8 cellular contexts compared by ENCODE assay signal in genomic region chr17:76240461-76241204, GRCh38. TPM values are rescaled to one million over a fixed set of nuclear protein-coding genes. Genes with fewer than 3 reads are reported as not detected.
DNase-seq lines count a peak whose midpoint lies in the region; ATAC-seq and TF ChIP-seq lines count a peak whose summit lies in the region.

RNF157 (minus strand) TSS chr17:76240493; CDS start chr17:76240240, 253 bp downstream.

- no peak for TF ChIP-seq EP300 in esophagus muscularis mucosa (IDR thresholded peaks at IDR 0.05)

- no peaks in the 10 kb centered on the region for H3K27me3 Mint-ChIP-seq in activated T-cell treated with anti-CD3 and anti-CD28 coated beads, Interleukin-2, amount 50 U/mL, for 24 hours

- H3K4me1 ChIP-seq in esophagus muscularis mucosa (peaks cover 16 to 27% (median 22%) of the 10 kb centered on the region in 4 donors), mucosa of stomach (ENCODE audit: control insufficient read depth, insufficient read depth, low read length) (no peaks in the 10 kb centered on the region), subcutaneous abdominal adipose tissue (ENCODE audit: control insufficient read depth in 5 of 5, insufficient read depth in 5 of 5, low read length in 5 of 5) (peaks cover 7 to 62% (median 46%) of the 10 kb centered on the region in 5 donors)

- H3K36me3 Mint-ChIP-seq in activated T-cell treated with anti-CD3 and anti-CD28 coated beads, Interleukin-2, amount 50 U/mL, for 24 hours (ENCODE audit: low read depth) = peaks cover 5% of the 10 kb centered on the region

- ATAC-seq in HG02798 (IDR thresholded peaks at IDR 0.05; ENCODE audit: poor library complexity, unreplicated experiment) (peak; percentile 89), GM19395 (IDR thresholded peaks at IDR 0.05; ENCODE audit: unreplicated experiment) (no peak)

- H3K27ac ChIP-seq in esophagus muscularis mucosa (replicated peaks in 1 of 4) = peak within 1 kb of the TSS in 3 of 4 donors; percentile 64 to 71 (median 69)
- H3K27ac ChIP-seq in subcutaneous abdominal adipose tissue (ENCODE audit: low read depth, low read length) = peak within 1 kb of the TSS; percentile 70

- no peak for DNase-seq in GM12864 (ENCODE audit: low read depth)
- peak; percentile 34 for DNase-seq in NCI-H510A (lab: John Stamatoyannopoulos, UW)
- DNase-seq in activated T-cell treated with anti-CD3 and anti-CD28 coated beads, Interleukin-2, amount 50 U/mL, for 24 hours = peak; percentile 75
- no peak for DNase-seq in esophagus muscularis mucosa (ENCODE audit: extremely low spot score)

- H3K36me3 ChIP-seq in esophagus muscularis mucosa (no peaks in the 10 kb centered on the region), mucosa of stomach (ENCODE audit: control insufficient read depth, insufficient read depth, low read length) (no peaks in the 10 kb centered on the region), subcutaneous abdominal adipose tissue (ENCODE audit: control insufficient read depth in 5 of 5, insufficient read depth in 5 of 5, low read length in 5 of 5) (no peaks in the 10 kb centered on the region)

- H3K4me3 ChIP-seq in GM12864 (ENCODE audit: low read depth, low read length) = peak within 1 kb of the TSS; percentile 54
- H3K4me3 ChIP-seq in esophagus muscularis mucosa = peak within 1 kb of the TSS; percentile 58 to 73 (median 65)
- peak within 1 kb of the TSS; percentile 55 for H3K4me3 ChIP-seq in mucosa of stomach (ENCODE audit: low read length)
- H3K4me3 ChIP-seq in subcutaneous abdominal adipose tissue (ENCODE audit: low read depth in 1 of 5, low read length in 5 of 5) = peak within 1 kb of the TSS; percentile 67 to 90 (median 79)

- peak within 1 kb of the TSS; percentile 81 for H3K4me3 Mint-ChIP-seq in activated T-cell treated with anti-CD3 and anti-CD28 coated beads, Interleukin-2, amount 50 U/mL, for 24 hours

- H3K27me3 ChIP-seq in esophagus muscularis mucosa (peaks cover 0 to 55% (median 6%) of the 10 kb centered on the region in 4 donors), mucosa of stomach (ENCODE audit: control insufficient read depth, insufficient read depth, low read length) (peaks cover 26% of the 10 kb centered on the region), subcutaneous abdominal adipose tissue (ENCODE audit: control insufficient read depth in 5 of 5, insufficient read depth in 4 of 5, low read length in 5 of 5) (no peaks in the 10 kb centered on the region)

- peaks cover 61% of the 10 kb centered on the region for H3K4me1 Mint-ChIP-seq in activated T-cell treated with anti-CD3 and anti-CD28 coated beads, Interleukin-2, amount 50 U/mL, for 24 hours (ENCODE audit: low read depth)

- peak within 1 kb of the TSS; percentile 91 for H3K27ac Mint-ChIP-seq in activated T-cell treated with anti-CD3 and anti-CD28 coated beads, Interleukin-2, amount 50 U/mL, for 24 hours

- TF ChIP-seq POLR2A in esophagus muscularis mucosa (IDR thresholded peaks at IDR 0.05; ENCODE audit: low read depth) = no peak

- peak within 1 kb of the TSS; percentile 62 for H3K9ac ChIP-seq in mucosa of stomach (ENCODE audit: low read length)
- H3K9ac ChIP-seq in subcutaneous abdominal adipose tissue (ENCODE audit: low read length in 5 of 5) = peak within 1 kb of the TSS; percentile 22 to 79 (median 78)

- intact Hi-C loops in esophagus muscularis mucosa (cut with DNase I) = no loop called here

- no peaks in the 10 kb centered on the region for H3K9me3 Mint-ChIP-seq in activated T-cell treated with anti-CD3 and anti-CD28 coated beads, Interleukin-2, amount 50 U/mL, for 24 hours

- H3K9me3 ChIP-seq in esophagus muscularis mucosa = no peaks in the 10 kb centered on the region
- H3K9me3 ChIP-seq in mucosa of stomach (ENCODE audit: control insufficient read depth, low read length) = no peaks in the 10 kb centered on the region
- H3K9me3 ChIP-seq in subcutaneous abdominal adipose tissue (ENCODE audit: control insufficient read depth in 5 of 5, low read length in 5 of 5) = no peaks in the 10 kb centered on the region

- under 1% methylated on average over 40 of the region's 102 CpGs for WGBS in esophagus muscularis mucosa

- no peak for TF ChIP-seq CTCF in GM12864 (IDR thresholded peaks at IDR 0.05; ENCODE audit: low read depth, low read length, missing control alignments)
- TF ChIP-seq CTCF in esophagus muscularis mucosa (IDR thresholded peaks at IDR 0.05) = no peak

RNA-seq across cellular contexts. Expression of gene RNF157, which starts in this region (rescaled TPM):
- 1 to 10 TPM; 2.1 to 8.1 (median 4.8) TPM for total RNA-seq in esophagus muscularis mucosa

Comparison
In these comparisons a context has a peak if more than half of its experiments do, and no peak if none do; other contexts are left out.
1. DNase-seq: peak in NCI-H510A (single experiment) and activated T-cell treated with anti-CD3 and anti-CD28 coated beads, Interleukin-2, amount 50 U/mL, for 24 hours (single experiment); none in GM12864 (single experiment) and esophagus muscularis mucosa (single experiment).
2. Peak in every context shown above with its lines, with median percentiles within 50 percentile points of each other: H3K4me3 ChIP-seq.